20 cellular contexts compared by ENCODE assay signal in genomic region chrX:22699591-22700091, GRCh38.
A peak's percentile ranks its signal among the peaks of the same experiment; 100 is the strongest.
DNase-seq lines count a peak whose midpoint lies in the region; ATAC-seq, FAIRE-seq and TF ChIP-seq lines count a peak whose summit lies in the region.
"Had no signal": no experiment of that assay in that cellular context is flagged by ENCODE, and none has a peak within 500 bp of the region (broad histone marks: within the 10 kb centered on the region; RNA-seq: fewer than 3 reads in every experiment).

No MANE protein-coding gene starts in this region.

- no peaks in the 10 kb centered on the region for H3K9me3 Mint-ChIP-seq in stimulated activated naive CD8-positive, alpha-beta T cell treated with anti-CD3 and anti-CD28 coated beads, Interleukin-15, amount 100 ng/mL, for 72 hours

- H3K9me3 ChIP-seq in gastrocnemius medialis: no peaks in the 10 kb centered on the region

- H3K27me3 ChIP-seq in gastrocnemius medialis: no peaks in the 10 kb centered on the region
- H3K27me3 ChIP-seq: right atrium auricular region had no signal

- H3K4me3 Mint-ChIP-seq in stimulated activated naive CD8-positive, alpha-beta T cell treated with anti-CD3 and anti-CD28 coated beads, Interleukin-15, amount 100 ng/mL, for 72 hours: no peak overlapping the region
- H3K4me3 Mint-ChIP-seq: activated B cell treated with CpG ODN at 0.5 μM for 24 hours; activated naive CD8-positive, alpha-beta T cell; CD4-positive, CD25-positive, alpha-beta regulatory T cell; naive thymus-derived CD8-positive, alpha-beta T cell; stimulated activated naive B cell treated with anti-CD40 and anti-IgM and Interleukin-4, amounts not matched to agents 10 μg/mL and 1 μg/mL and 100 μg/mL, for 72 hours had no signal

- H3K27ac ChIP-seq in gastrocnemius medialis: no peak overlapping the region
- H3K27ac ChIP-seq: right atrium auricular region had no signal

- intact Hi-C loops in gastrocnemius medialis (cut with DNase I; ENCODE audit: low total_unique reads): no loop called here

- FAIRE-seq in GM19239 (lab: Jason Lieb, UNC): peak; percentile 44
- FAIRE-seq: G401.6, GM18507 had no signal

- ATAC-seq in gastrocnemius medialis: peak in 1 of 2 donors; percentile 55
- ATAC-seq in stimulated activated naive CD8-positive, alpha-beta T cell treated with anti-CD3 and anti-CD28 coated beads, Interleukin-15, amount 100 ng/mL, for 72 hours: no peak
- ATAC-seq: HCT116; naive thymus-derived CD8-positive, alpha-beta T cell; stimulated activated naive B cell treated with anti-CD40 and anti-IgM and Interleukin-4, amounts not matched to agents 10 μg/mL and 1 μg/mL and 100 μg/mL, for 72 hours had no signal

- in situ Hi-C loops in gastrocnemius medialis (cut with MboI; ENCODE audit: low sequenced_read_pairs in 4 of 4): no loop called here

- no peak for TF ChIP-seq CTCF in gastrocnemius medialis (IDR thresholded peaks at IDR 0.05 in 4 of 5, conservative IDR thresholded peaks at IDR 0.05 in 1 of 5)

- H3K4me1 ChIP-seq in gastrocnemius medialis: no peaks in the 10 kb centered on the region
- H3K4me1 ChIP-seq: right atrium auricular region had no signal

- no peak overlapping the region for H3K27ac Mint-ChIP-seq in stimulated activated naive CD8-positive, alpha-beta T cell treated with anti-CD3 and anti-CD28 coated beads, Interleukin-15, amount 100 ng/mL, for 72 hours
- H3K27ac Mint-ChIP-seq: activated B cell treated with CpG ODN at 0.5 μM for 24 hours; activated naive CD8-positive, alpha-beta T cell; CD4-positive, CD25-positive, alpha-beta regulatory T cell; naive thymus-derived CD8-positive, alpha-beta T cell; stimulated activated naive B cell treated with anti-CD40 and anti-IgM and Interleukin-4, amounts not matched to agents 10 μg/mL and 1 μg/mL and 100 μg/mL, for 72 hours had no signal

- no peaks in the 10 kb centered on the region for H3K27me3 Mint-ChIP-seq in stimulated activated naive CD8-positive, alpha-beta T cell treated with anti-CD3 and anti-CD28 coated beads, Interleukin-15, amount 100 ng/mL, for 72 hours
- H3K27me3 Mint-ChIP-seq: activated B cell treated with CpG ODN at 0.5 μM for 24 hours; activated naive CD8-positive, alpha-beta T cell; CD4-positive, CD25-positive, alpha-beta regulatory T cell; naive thymus-derived CD8-positive, alpha-beta T cell had no signal

- no peaks in the 10 kb centered on the region for H3K4me1 Mint-ChIP-seq in stimulated activated naive CD8-positive, alpha-beta T cell treated with anti-CD3 and anti-CD28 coated beads, Interleukin-15, amount 100 ng/mL, for 72 hours
- H3K4me1 Mint-ChIP-seq: activated B cell treated with CpG ODN at 0.5 μM for 24 hours; CD4-positive, CD25-positive, alpha-beta regulatory T cell; naive thymus-derived CD8-positive, alpha-beta T cell; stimulated activated naive B cell treated with anti-CD40 and anti-IgM and Interleukin-4, amounts not matched to agents 10 μg/mL and 1 μg/mL and 100 μg/mL, for 72 hours had no signal

- no peak for TF ChIP-seq POLR2A in gastrocnemius medialis (IDR thresholded peaks at IDR 0.05)

- no peaks in the 10 kb centered on the region for H3K36me3 ChIP-seq in gastrocnemius medialis
- H3K36me3 ChIP-seq: right atrium auricular region had no signal

- no peak overlapping the region for H3K4me3 ChIP-seq in gastrocnemius medialis
- H3K4me3 ChIP-seq: right atrium auricular region had no signal

- no peak for DNase-seq in GM19239 (ENCODE audit: insufficient read length, low spot score)
- peak; percentile 5 for DNase-seq in astrocyte of the hippocampus (ENCODE audit: low read depth, low spot score)
- DNase-seq in foreskin melanocyte: peak; percentile 27
- DNase-seq in gastrocnemius medialis: peak; percentile 1 to 15
- DNase-seq in NOMO-1 treated with DMSO at 0.1 percent for 48 hours (lab: John Stamatoyannopoulos, UW; ENCODE audit: unreplicated experiment): no peak
- no peak for DNase-seq in OCI-M2 (lab: John Stamatoyannopoulos, UW; ENCODE audit: unreplicated experiment)
- DNase-seq in stimulated activated naive CD8-positive, alpha-beta T cell treated with anti-CD3 and anti-CD28 coated beads, Interleukin-15, amount 100 ng/mL, for 72 hours: no peak
- no peak for DNase-seq in activated gamma-delta T cell (lab: John Stamatoyannopoulos, UW)
- DNase-seq: activated B cell treated with CpG ODN at 0.5 μM for 24 hours; CD4-positive, CD25-positive, alpha-beta regulatory T cell; left cardiac atrium; MM.1S; naive thymus-derived CD8-positive, alpha-beta T cell; stimulated activated CD4-positive, alpha-beta T cell treated with anti-CD3 and anti-CD28 coated beads, Interleukin-4, amount 100 ng/mL, for 4 hours; stimulated activated naive B cell treated with anti-CD40 and anti-IgM and Interleukin-4, amounts not matched to agents 10 μg/mL and 1 μg/mL and 100 μg/mL, for 72 hours had no signal

Comparison
In these comparisons a context has a peak if more than half of its experiments do, and no peak if none do; other contexts are left out.
1. DNase-seq: peak in astrocyte of the hippocampus (single experiment), foreskin melanocyte (single experiment) and gastrocnemius medialis (2 of 2); none in GM19239 (single experiment), NOMO-1 treated with DMSO at 0.1 percent for 48 hours (single experiment), OCI-M2 (single experiment), stimulated activated naive CD8-positive, alpha-beta T cell treated with anti-CD3 and anti-CD28 coated beads, Interleukin-15, amount 100 ng/mL, for 72 hours (0 of 2) and activated gamma-delta T cell (single experiment).